Comparison of ENCODE assay signal across 9 cellular contexts in genomic region chr2:172084484-172084733, GRCh38. TPM values are rescaled to one million over a fixed set of nuclear protein-coding genes. Genes with fewer than 3 reads are reported as not detected.
DNase-seq lines count a peak whose midpoint lies in the region; ATAC-seq, FAIRE-seq and TF ChIP-seq lines count a peak whose summit lies in the region.
"Had no signal": no experiment of that assay in that cellular context is flagged by ENCODE, and none has a peak within 500 bp of the region (broad histone marks: within the 10 kb centered on the region; RNA-seq: fewer than 3 reads in every experiment).

No MANE protein-coding gene starts in this region.

- H3K27ac ChIP-seq in iPS-20b (ENCODE audit: low read length) (no peak overlapping the region), kidney (ENCODE audit: low read depth in 2 of 2, low read length in 2 of 2) (no peak overlapping the region)

- no peak for ATAC-seq in T-cell (replicated peaks in 1 of 4)

- peaks cover 53 to 62% (median 57%) of the 10 kb centered on the region in 3 donors for H3K4me1 Mint-ChIP-seq in T-cell

- H3K4me3 ChIP-seq in BE2C (ENCODE audit: low read depth, low read length) (peak overlapping the region; percentile 59), iPS-20b (ENCODE audit: low read length) (peak overlapping the region; percentile 64), kidney (ENCODE audit: low read length in 2 of 2) (peak overlapping the region in 1 of 2 donors; percentile 20)

- H3K4me3 Mint-ChIP-seq in T-cell = peak overlapping the region; percentile 56 to 74 (median 70)

- no peaks in the 10 kb centered on the region for H3K36me3 ChIP-seq in BE2C
- no peaks in the 10 kb centered on the region for H3K36me3 ChIP-seq in iPS-20b (ENCODE audit: insufficient read depth, low read depth, low read length)
- H3K36me3 ChIP-seq in kidney (ENCODE audit: control insufficient read depth in 1 of 2, insufficient read depth in 2 of 2, low read length in 2 of 2) = no peaks in the 10 kb centered on the region

- no peak for DNase-seq in BE2C
- peak; percentile 58 for DNase-seq in H4 (ENCODE audit: low spot score)
- no peak for DNase-seq in T-cell
- no peak for DNase-seq in kidney
- no peak for DNase-seq in cerebellum (ENCODE audit: low spot score)
- no peak for DNase-seq in amygdala (lab: John Stamatoyannopoulos, UW)
- no peak for DNase-seq in mesenteric fat pad (ENCODE audit: low spot score)

- H3K9me3 Mint-ChIP-seq in T-cell = no peaks in the 10 kb centered on the region

- H3K9ac ChIP-seq in iPS-20b (ENCODE audit: low read depth, low read length) = no peak overlapping the region
- no peak overlapping the region for H3K9ac ChIP-seq in kidney (ENCODE audit: low read length in 2 of 2)

- peaks cover 79% of the 10 kb centered on the region for H3K27me3 ChIP-seq in BE2C
- H3K27me3 ChIP-seq in iPS-20b (ENCODE audit: insufficient read depth, low read length) = peaks cover 100% of the 10 kb centered on the region

- FAIRE-seq in kidney (lab: Jason Lieb, UNC) = no peak

- no peak overlapping the region for H3K27ac Mint-ChIP-seq in T-cell

- H3K9me3 ChIP-seq in BE2C (no peaks in the 10 kb centered on the region), iPS-20b (ENCODE audit: insufficient read depth, low read depth, low read length) (peaks cover 19% of the 10 kb centered on the region; the same call in 1 of the 2 replicates), kidney (ENCODE audit: control insufficient read depth in 1 of 2, low read length in 2 of 2) (peaks cover 0 to 4% of the 10 kb centered on the region in 2 donors)

- TF ChIP-seq CTCF in BE2C (IDR thresholded peaks at IDR 0.05; ENCODE audit: low read depth, low read length) = no peak
- TF ChIP-seq CTCF in kidney (IDR thresholded peaks at IDR 0.05; ENCODE audit: borderline replicate concordance, extremely low read depth, insufficient read depth) = no peak

- peaks cover 79 to 94% of the 10 kb centered on the region in 2 donors for H3K27me3 Mint-ChIP-seq in T-cell

- H3K4me1 ChIP-seq in BE2C (no peaks in the 10 kb centered on the region), iPS-20b (ENCODE audit: insufficient read depth, low read length) (peaks cover 12% of the 10 kb centered on the region; the same call in 1 of the 2 replicates), kidney (ENCODE audit: control insufficient read depth in 1 of 2, insufficient read depth in 1 of 2, low read depth in 1 of 2, low read length in 2 of 2) (peaks cover 0 to 20% of the 10 kb centered on the region in 2 donors)

- CTCF ChIA-PET in T-cell (lab: Charles Lee) = interaction anchor here in 1 of 2 donors (1.3 to 2.6 kb wide), 2 partner anchors 14 to 19 kb away, joined by 3 to 9 read pairs; partner anchors contain the start of gene DLX2

- H3K36me3 Mint-ChIP-seq in T-cell = peaks cover 3% of the 10 kb centered on the region

- POLR2A ChIA-PET in T-cell (lab: Charles Lee) = no interaction called here

- intact Hi-C loops in kidney (cut with DNase I) = no loop called here

RNA-seq across cellular contexts. Expression of gene DLX1, which starts 0.9 kb away (rescaled TPM):
- 1.4 TPM for polyA plus RNA-seq in BE2C (2012; ENCODE audit: insufficient read depth, insufficient read length, low read depth)
- 5.8 and 8.4 TPM in 2 replicates for total RNA-seq in H4 (2014; rRNA removed; shearing (Covaris generic))
- not detected for total RNA-seq in T-cell
- total RNA-seq in kidney = not detected
- not detected for polyA plus RNA-seq in kidney (ENCODE audit: insufficient read depth, low read depth, low replicate concordance)
- total RNA-seq in cerebellum = not detected
- 0.19 TPM for total RNA-seq in mesenteric fat pad
- total RNA-seq: lung microvascular endothelial cell had no signal

RNA-seq across cellular contexts. Expression of gene DLX2, which starts 18.3 kb away (rescaled TPM):
- polyA plus RNA-seq in BE2C (2012; ENCODE audit: insufficient read depth, insufficient read length, low read depth) = not detected
- 2.6 and 3.3 TPM in 2 replicates for total RNA-seq in H4 (2014; rRNA removed; shearing (Covaris generic))
- total RNA-seq in T-cell (under 1 TPM in 2 of 5 donors, not detected in 3; 0.16 to 0.19 TPM), kidney (not detected), cerebellum (not detected), mesenteric fat pad (not detected)
- polyA plus RNA-seq in kidney (ENCODE audit: insufficient read depth, low read depth, low replicate concordance) = not detected
